In genomic region chr9:137715321-137715720, GRCh38 we compare ENCODE assay signal across 17 cellular contexts.
A peak's percentile ranks its signal among the peaks of the same experiment; 100 is the strongest.
DNase-seq lines count a peak whose midpoint lies in the region; ATAC-seq, FAIRE-seq and TF ChIP-seq lines count a peak whose summit lies in the region.
"Had no signal": no experiment of that assay in that cellular context is flagged by ENCODE, and none has a peak within 500 bp of the region (broad histone marks: within the 10 kb centered on the region; RNA-seq: fewer than 3 reads in every experiment).

No MANE protein-coding gene starts in this region.

- WGBS in right lobe of liver (ENCODE audit: insufficient coverage, low coverage, low lambda C conversion rate, missing lambda C conversion rate) = 84% methylated on average over 7 of the region's 12 CpGs
- WGBS in HepG2 (ENCODE audit: low lambda C conversion rate) = 96% methylated on average over 11 of the region's 12 CpGs
- 66 to 76% methylated on average over 12 of the region's 12 CpGs for WGBS in thyroid gland, 2 donors

- no peak overlapping the region for H2AFZ ChIP-seq in HepG2 (ENCODE audit: low read length)

- H3K79me2 ChIP-seq in HepG2 (ENCODE audit: insufficient read depth, low read length) = peaks cover 2% of the 10 kb centered on the region

- peaks cover 43% of the 10 kb centered on the region for H3K9me3 Mint-ChIP-seq in activated CD4-positive, alpha-beta memory T cell treated with anti-CD3 and anti-CD28 coated beads, Interleukin-2, amount 10 ng/mL, durations not matched to agents 7 days and 5 days

- TF ChIP-seq EP300 in HepG2 (IDR thresholded peaks at IDR 0.05; ENCODE audit: low read depth in 2 of 2, low read length in 2 of 2) = no peak
- no peak for TF ChIP-seq EP300 in HepG2 (CRISPR knock-in tag; IDR thresholded peaks at IDR 0.05; ENCODE audit: borderline replicate concordance)

- H3K27ac ChIP-seq in right lobe of liver (no peak overlapping the region), HepG2 (ENCODE audit: extremely low read length, insufficient read depth, low read length) (no peak overlapping the region), thyroid gland (peak overlapping the region in 1 of 3 donors; percentile 11), brain microvascular endothelial cell (no peak overlapping the region)
- H3K27ac ChIP-seq: BLaER1, gastroesophageal sphincter had no signal

- peak overlapping the region; percentile 27 for H3K4me3 Mint-ChIP-seq in activated CD4-positive, alpha-beta memory T cell treated with anti-CD3 and anti-CD28 coated beads, Interleukin-2, amount 10 ng/mL, durations not matched to agents 7 days and 5 days

- no peak overlapping the region for H3K4me2 ChIP-seq in HepG2 (ENCODE audit: low read depth, low read length)
- H3K4me2 ChIP-seq: BLaER1 had no signal

- H3K4me1 ChIP-seq in right lobe of liver (no peaks in the 10 kb centered on the region), HepG2 (ENCODE audit: insufficient read depth, low read length) (no peaks in the 10 kb centered on the region), thyroid gland (peaks cover 0 to 10% of the 10 kb centered on the region in 2 donors)

- peaks cover 0 to 33% (median 3%) of the 10 kb centered on the region in 4 donors for H3K36me3 ChIP-seq in right lobe of liver
- peaks cover 4 to 47% of the 10 kb centered on the region in 2 experiments; a peak in 4 of 5 replicates for H3K36me3 ChIP-seq in HepG2 (replicated peaks in 1 of 2; ENCODE audit: control insufficient read depth in 1 of 2, insufficient read depth in 2 of 2, low read length in 2 of 2)
- H3K36me3 ChIP-seq in thyroid gland = peaks cover 16 to 19% of the 10 kb centered on the region in 2 donors
- no peaks in the 10 kb centered on the region for H3K36me3 ChIP-seq in brain microvascular endothelial cell (replicated peaks)

- H3K36me3 Mint-ChIP-seq in activated CD4-positive, alpha-beta memory T cell treated with anti-CD3 and anti-CD28 coated beads, Interleukin-2, amount 10 ng/mL, durations not matched to agents 7 days and 5 days (ENCODE audit: low read depth) = peaks cover 81% of the 10 kb centered on the region

- H3K9me3 ChIP-seq in right lobe of liver = no peaks in the 10 kb centered on the region
- H3K9me3 ChIP-seq in HepG2 (ENCODE audit: low read length) = no peaks in the 10 kb centered on the region
- H3K9me3 ChIP-seq in thyroid gland = no peaks in the 10 kb centered on the region
- H3K9me3 ChIP-seq: gastroesophageal sphincter had no signal

- H3K4me1 Mint-ChIP-seq in activated CD4-positive, alpha-beta memory T cell treated with anti-CD3 and anti-CD28 coated beads, Interleukin-2, amount 10 ng/mL, durations not matched to agents 7 days and 5 days = peaks cover 19% of the 10 kb centered on the region

- no peak overlapping the region for H3K9ac ChIP-seq in HepG2 (ENCODE audit: insufficient read depth, low read depth, low read length)
- H3K9ac ChIP-seq: BLaER1 had no signal

- POLR2A ChIA-PET in HepG2 (lab: Yijun Ruan, JAX) = no interaction called here
- POLR2A ChIA-PET in activated CD4-positive, alpha-beta memory T cell treated with anti-CD3 and anti-CD28 coated beads, Interleukin-2, amount 10 ng/mL, durations not matched to agents 7 days and 5 days (lab: Charles Lee) = no interaction called here

- intact Hi-C loops in right lobe of liver (cut with DNase I) (no loop called here), HepG2 (cut with micrococcal nuclease; ENCODE audit: unreplicated experiment) (no loop called here), thyroid gland (cut with DNase I) (no loop called here)

- TF ChIP-seq CTCF in right lobe of liver (IDR thresholded peaks at IDR 0.05) (no peak), HepG2 (CRISPR knock-in tag; IDR thresholded peaks at IDR 0.05) (no peak), thyroid gland (IDR thresholded peaks at IDR 0.05) (no peak), brain microvascular endothelial cell (IDR thresholded peaks at IDR 0.05; ENCODE audit: low read depth, low read length, missing control alignments) (no peak)

- no peak for TF ChIP-seq RAD21 in HepG2 (CRISPR knock-in tag; IDR thresholded peaks at IDR 0.05)

- peak in 3 of 4 donors; percentile 47 to 80 (median 66) for ATAC-seq in right lobe of liver
- no peak for ATAC-seq in HepG2
- ATAC-seq: gastroesophageal sphincter, sciatic nerve had no signal

- in situ Hi-C loops in HepG2 (cut with HindIII; ENCODE audit: extremely low pct_ligation_motif_present, low pct_unique_long_range_greater_than_20kb) = no loop called here
- in situ Hi-C loops in brain microvascular endothelial cell (cut with HindIII; ENCODE audit: low pct_ligation_motif_present, low sequenced_read_pairs) = no loop called here

- FAIRE-seq in HepG2 (lab: Jason Lieb, UNC) = no peak
- FAIRE-seq: TTC549 had no signal

- BruUV-seq in HepG2 (replicated peaks; lab: Mats Ljungman, UMichigan) = no TSS peak

- H3K4me3 ChIP-seq in right lobe of liver = no peak overlapping the region
- H3K4me3 ChIP-seq in HepG2 (replicated peaks in 1 of 3; ENCODE audit: insufficient read depth in 1 of 3, low read depth in 2 of 3, low read length in 3 of 3) = no peak overlapping the region
- no peak overlapping the region for H3K4me3 ChIP-seq in thyroid gland (replicated peaks in 1 of 3)
- H3K4me3 ChIP-seq in brain microvascular endothelial cell (ENCODE audit: low read depth, low read length) = no peak overlapping the region
- H3K4me3 ChIP-seq: BLaER1, gastroesophageal sphincter had no signal

- CTCF ChIA-PET in HepG2 (lab: Yijun Ruan, JAX; ENCODE audit: low intra/inter-chr PET ratio, low total read pairs) = no interaction called here
- CTCF ChIA-PET in activated CD4-positive, alpha-beta memory T cell treated with anti-CD3 and anti-CD28 coated beads, Interleukin-2, amount 10 ng/mL, durations not matched to agents 7 days and 5 days (lab: Charles Lee) = no interaction called here

- H4K20me1 ChIP-seq in HepG2 (ENCODE audit: insufficient read depth, low read length) = no peaks in the 10 kb centered on the region

- H3K27me3 Mint-ChIP-seq in activated CD4-positive, alpha-beta memory T cell treated with anti-CD3 and anti-CD28 coated beads, Interleukin-2, amount 10 ng/mL, durations not matched to agents 7 days and 5 days = no peaks in the 10 kb centered on the region

- TF ChIP-seq POLR2A in right lobe of liver (IDR thresholded peaks at IDR 0.05) (no peak), HepG2 (IDR thresholded peaks at IDR 0.05; ENCODE audit: insufficient read depth in 1 of 2, low read depth in 2 of 2, low read length in 2 of 2) (no peak), thyroid gland (IDR thresholded peaks at IDR 0.05) (no peak)

- H3K27me3 ChIP-seq in right lobe of liver = no peaks in the 10 kb centered on the region
- H3K27me3 ChIP-seq in HepG2 (ENCODE audit: control insufficient read depth in 1 of 2, insufficient read depth in 2 of 2, low read length in 2 of 2) = no peaks in the 10 kb centered on the region
- H3K27me3 ChIP-seq in thyroid gland = no peaks in the 10 kb centered on the region
- H3K27me3 ChIP-seq in brain microvascular endothelial cell (replicated peaks) = no peaks in the 10 kb centered on the region
- H3K27me3 ChIP-seq: BLaER1, gastroesophageal sphincter had no signal

- peak overlapping the region; percentile 74 for H3K27ac Mint-ChIP-seq in activated CD4-positive, alpha-beta memory T cell treated with anti-CD3 and anti-CD28 coated beads, Interleukin-2, amount 10 ng/mL, durations not matched to agents 7 days and 5 days

- DNase-seq in right lobe of liver = no peak
- no peak for DNase-seq in HepG2 (ENCODE audit: low spot score)
- DNase-seq in activated CD4-positive, alpha-beta memory T cell treated with anti-CD3 and anti-CD28 coated beads, Interleukin-2, amount 10 ng/mL, durations not matched to agents 7 days and 5 days = no peak
- peak; percentile 81 for DNase-seq in kidney tubule cell (ENCODE audit: low spot score)
- DNase-seq in thyroid gland = peak; percentile 39 to 73
- no peak for DNase-seq in 8988T
- DNase-seq in brain microvascular endothelial cell = no peak
- DNase-seq in HuH-7.5 (ENCODE audit: low spot score) = no peak
- DNase-seq: effector memory CD4-positive, alpha-beta T cell; GDM1; islet precursor cell; NCI-H187; NCI-H69 had no signal

TF ChIP-seq in HepG2, 621 proteins besides CTCF, POLR2A, EP300 and RAD21 (continues in another document):
- no peak for TF ChIP-seq ZNF331 (CRISPR knock-in tag; IDR thresholded peaks at IDR 0.05)
- TF ChIP-seq SMARCC2 (IDR thresholded peaks at IDR 0.05) = no peak
- no peak for TF ChIP-seq PRDM15 (CRISPR knock-in tag; IDR thresholded peaks at IDR 0.05)
- TF ChIP-seq ZEB1 (IDR thresholded peaks at IDR 0.05; ENCODE audit: insufficient replicate concordance, low read depth) = no peak

Comparison
In these comparisons a context has a peak if more than half of its experiments do, and no peak if none do; other contexts are left out.
1. DNase-seq: peak in kidney tubule cell (single experiment) and thyroid gland (2 of 2); none in right lobe of liver (0 of 3), HepG2 (single experiment), activated CD4-positive, alpha-beta memory T cell treated with anti-CD3 and anti-CD28 coated beads, Interleukin-2, amount 10 ng/mL, durations not matched to agents 7 days and 5 days (single experiment), 8988T (single experiment), brain microvascular endothelial cell (single experiment) and HuH-7.5 (single experiment).